1 cellular context compared by ENCODE assay signal in the genomic region with DNA sequence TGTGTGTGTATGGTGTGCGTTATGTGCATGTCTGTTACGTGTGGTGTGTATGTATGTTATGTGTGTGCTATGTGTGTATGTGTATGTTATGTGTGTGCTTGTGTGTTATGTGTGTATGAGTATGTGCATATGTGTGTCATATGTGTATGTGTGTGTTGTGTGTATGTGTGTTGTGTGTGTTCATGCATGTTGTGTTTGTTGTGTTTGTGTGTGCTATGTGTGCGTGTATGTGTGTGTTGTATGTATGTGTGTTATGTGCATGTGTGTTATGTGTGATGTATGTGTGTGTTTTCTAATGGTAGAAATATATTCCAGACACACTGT.
TF ChIP-seq lines count a peak whose summit lies in the region.

No MANE protein-coding gene starts in this region.

TF ChIP-seq in SK-N-SH treated with all-trans-retinoic acid at 6 μM for 48 hours, 23 proteins besides CTCF, POLR2A, EP300 and RAD21 (continued from another document):
- TF ChIP-seq, protein P1, sequence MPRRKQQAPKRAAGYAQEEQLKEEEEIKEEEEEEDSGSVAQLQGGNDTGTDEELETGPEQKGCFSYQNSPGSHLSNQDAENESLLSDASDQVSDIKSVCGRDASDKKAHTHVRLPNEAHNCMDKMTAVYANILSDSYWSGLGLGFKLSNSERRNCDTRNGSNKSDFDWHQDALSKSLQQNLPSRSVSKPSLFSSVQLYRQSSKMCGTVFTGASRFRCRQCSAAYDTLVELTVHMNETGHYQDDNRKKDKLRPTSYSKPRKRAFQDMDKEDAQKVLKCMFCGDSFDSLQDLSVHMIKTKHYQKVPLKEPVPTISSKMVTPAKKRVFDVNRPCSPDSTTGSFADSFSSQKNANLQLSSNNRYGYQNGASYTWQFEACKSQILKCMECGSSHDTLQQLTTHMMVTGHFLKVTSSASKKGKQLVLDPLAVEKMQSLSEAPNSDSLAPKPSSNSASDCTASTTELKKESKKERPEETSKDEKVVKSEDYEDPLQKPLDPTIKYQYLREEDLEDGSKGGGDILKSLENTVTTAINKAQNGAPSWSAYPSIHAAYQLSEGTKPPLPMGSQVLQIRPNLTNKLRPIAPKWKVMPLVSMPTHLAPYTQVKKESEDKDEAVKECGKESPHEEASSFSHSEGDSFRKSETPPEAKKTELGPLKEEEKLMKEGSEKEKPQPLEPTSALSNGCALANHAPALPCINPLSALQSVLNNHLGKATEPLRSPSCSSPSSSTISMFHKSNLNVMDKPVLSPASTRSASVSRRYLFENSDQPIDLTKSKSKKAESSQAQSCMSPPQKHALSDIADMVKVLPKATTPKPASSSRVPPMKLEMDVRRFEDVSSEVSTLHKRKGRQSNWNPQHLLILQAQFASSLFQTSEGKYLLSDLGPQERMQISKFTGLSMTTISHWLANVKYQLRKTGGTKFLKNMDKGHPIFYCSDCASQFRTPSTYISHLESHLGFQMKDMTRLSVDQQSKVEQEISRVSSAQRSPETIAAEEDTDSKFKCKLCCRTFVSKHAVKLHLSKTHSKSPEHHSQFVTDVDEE (CRISPR knock-in tag; IDR thresholded peaks at IDR 0.05): no peak
- TF ChIP-seq CSDC2 (CRISPR knock-in tag; IDR thresholded peaks at IDR 0.05) (no peak), ZNF70 (CRISPR knock-in tag; IDR thresholded peaks at IDR 0.05) (no peak), GLIS3 (CRISPR knock-in tag; IDR thresholded peaks at IDR 0.05) (no peak)
- TF ChIP-seq, protein P2, sequence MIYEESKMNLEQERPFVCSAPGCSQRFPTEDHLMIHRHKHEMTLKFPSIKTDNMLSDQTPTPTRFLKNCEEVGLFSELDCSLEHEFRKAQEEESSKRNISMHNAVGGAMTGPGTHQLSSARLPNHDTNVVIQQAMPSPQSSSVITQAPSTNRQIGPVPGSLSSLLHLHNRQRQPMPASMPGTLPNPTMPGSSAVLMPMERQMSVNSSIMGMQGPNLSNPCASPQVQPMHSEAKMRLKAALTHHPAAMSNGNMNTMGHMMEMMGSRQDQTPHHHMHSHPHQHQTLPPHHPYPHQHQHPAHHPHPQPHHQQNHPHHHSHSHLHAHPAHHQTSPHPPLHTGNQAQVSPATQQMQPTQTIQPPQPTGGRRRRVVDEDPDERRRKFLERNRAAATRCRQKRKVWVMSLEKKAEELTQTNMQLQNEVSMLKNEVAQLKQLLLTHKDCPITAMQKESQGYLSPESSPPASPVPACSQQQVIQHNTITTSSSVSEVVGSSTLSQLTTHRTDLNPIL (CRISPR knock-in tag; IDR thresholded peaks at IDR 0.05; ENCODE audit: low read depth): no peak
